10 cellular contexts compared by ENCODE assay signal in the genomic region with DNA sequence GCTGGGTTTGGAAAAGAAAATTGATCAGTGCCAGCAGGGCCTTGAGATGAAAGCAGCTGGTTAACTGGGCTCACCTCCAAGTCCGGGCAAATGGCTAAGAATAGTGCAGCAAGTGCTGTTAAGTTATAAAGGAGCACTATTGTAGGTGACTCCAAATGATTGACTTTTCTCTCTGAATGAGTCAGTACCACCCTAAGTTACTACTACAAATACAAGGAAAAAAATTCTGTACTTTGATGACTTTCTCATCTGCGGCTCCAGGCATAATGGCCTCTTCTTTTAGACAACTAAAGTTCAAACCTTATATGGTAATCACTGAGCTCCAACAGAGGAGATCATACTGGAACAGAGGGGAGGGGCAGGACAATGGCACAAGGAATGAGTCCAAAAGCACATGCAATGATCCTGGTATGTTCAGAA.
DNase-seq lines count a peak whose midpoint lies in the region; ATAC-seq, FAIRE-seq and TF ChIP-seq lines count a peak whose summit lies in the region.
"Had no signal": no experiment of that assay in that cellular context is flagged by ENCODE, and none has a peak within 500 bp of the region (broad histone marks: within the 10 kb centered on the region; RNA-seq: fewer than 3 reads in every experiment).

No MANE protein-coding gene starts in this region.

- H3K4me1 ChIP-seq in keratinocyte (ENCODE audit: control insufficient read depth, extremely low read depth, insufficient read depth, low read length) = peaks cover 6% of the 10 kb centered on the region
- H3K4me1 ChIP-seq: colonic mucosa had no signal

- TF ChIP-seq CTCF in choroid plexus epithelial cell (conservative IDR thresholded peaks at IDR 0.05; ENCODE audit: low read depth, low read length) = no peak
- TF ChIP-seq CTCF in keratinocyte (optimal IDR thresholded peaks at IDR 0.05 in 1 of 3, IDR thresholded peaks at IDR 0.05 in 1 of 3, conservative IDR thresholded peaks at IDR 0.05 in 1 of 3; ENCODE audit: extremely low read depth in 1 of 3, insufficient read depth in 2 of 3, low read length in 3 of 3) = no peak

- peaks cover 4% of the 10 kb centered on the region for H3K9me3 ChIP-seq in keratinocyte (ENCODE audit: control insufficient read depth, low read depth, low read length)
- H3K9me3 ChIP-seq: colonic mucosa had no signal

- H3K9ac ChIP-seq in keratinocyte (ENCODE audit: control insufficient read depth, extremely low read depth, insufficient read depth, low read length) = no peak overlapping the region

- H3K27ac ChIP-seq in keratinocyte (ENCODE audit: control insufficient read depth, insufficient read depth, low read length) = no peak overlapping the region
- H3K27ac ChIP-seq: colonic mucosa had no signal

- H4K20me1 ChIP-seq in keratinocyte (ENCODE audit: control insufficient read depth, extremely low read depth, insufficient read depth, low read length) = no peaks in the 10 kb centered on the region

- no peak overlapping the region for H2AFZ ChIP-seq in keratinocyte (ENCODE audit: control insufficient read depth, low read length)

- H3K4me3 ChIP-seq in choroid plexus epithelial cell (ENCODE audit: low read depth, low read length) (no peak overlapping the region), keratinocyte (ENCODE audit: control insufficient read depth in 2 of 3, extremely low read depth in 1 of 3, insufficient read depth in 2 of 3, low read depth in 1 of 3, low read length in 3 of 3) (no peak overlapping the region)
- H3K4me3 ChIP-seq: colonic mucosa had no signal

- FAIRE-seq in keratinocyte (lab: Jason Lieb, UNC) = no peak

- no peaks in the 10 kb centered on the region for H3K36me3 ChIP-seq in keratinocyte (ENCODE audit: control insufficient read depth in 2 of 2, extremely low read depth in 1 of 2, insufficient read depth in 2 of 2, low read length in 2 of 2)
- H3K36me3 ChIP-seq: colonic mucosa had no signal

- DNase-seq in A172 (ENCODE audit: low spot score) = peak; percentile 47
- peak; percentile 76 for DNase-seq in HS-27A (ENCODE audit: low read depth)
- DNase-seq in choroid plexus epithelial cell (ENCODE audit: low read depth) = peak; percentile 77
- peak; percentile 11 for DNase-seq in keratinocyte (ENCODE audit: low read depth, low spot score)
- no peak for DNase-seq in activated CD4-positive, alpha-beta T cell treated with anti-CD3 and anti-CD28 coated beads, Interleukin-2, amount 50 U/mL, for 4 hours
- no peak for DNase-seq in activated T-cell treated with anti-CD3 and anti-CD28 coated beads, Interleukin-2, amount 50 U/mL, for 1 hour
- no peak for DNase-seq in SW 1271 (lab: John Stamatoyannopoulos, UW)
- DNase-seq: colonic mucosa, NCI-H510A treated with DMSO at 0.1 percent for 48 hours had no signal

- H3K9me1 ChIP-seq in keratinocyte (ENCODE audit: control insufficient read depth, extremely low read depth, insufficient read depth, low read length) = no peaks in the 10 kb centered on the region

- no peak overlapping the region for H3K4me2 ChIP-seq in keratinocyte (ENCODE audit: control insufficient read depth, extremely low read depth, insufficient read depth, low read depth, low read length)

- no peaks in the 10 kb centered on the region for H3K79me2 ChIP-seq in keratinocyte (ENCODE audit: control insufficient read depth, insufficient read depth, low read length)

- ATAC-seq in GM18502 (IDR thresholded peaks at IDR 0.05; ENCODE audit: poor library complexity, unreplicated experiment) = no peak

- H3K27me3 ChIP-seq in keratinocyte (ENCODE audit: control insufficient read depth, extremely low read depth, insufficient read depth, low read length) = no peaks in the 10 kb centered on the region
- H3K27me3 ChIP-seq: colonic mucosa had no signal

- dilution Hi-C loops in keratinocyte (cut with MboI; ENCODE audit: extremely low pct_ligation_motif_present, low sequenced_read_pairs) = no loop called here

Comparison
In these comparisons a context has a peak if more than half of its experiments do, and no peak if none do; other contexts are left out.
1. DNase-seq: peak in A172 (single experiment), HS-27A (single experiment), choroid plexus epithelial cell (single experiment) and keratinocyte (single experiment); none in activated CD4-positive, alpha-beta T cell treated with anti-CD3 and anti-CD28 coated beads, Interleukin-2, amount 50 U/mL, for 4 hours (0 of 2), activated T-cell treated with anti-CD3 and anti-CD28 coated beads, Interleukin-2, amount 50 U/mL, for 1 hour (single experiment) and SW 1271 (0 of 2).